8 cellular contexts compared by ENCODE assay signal in the genomic region with DNA sequence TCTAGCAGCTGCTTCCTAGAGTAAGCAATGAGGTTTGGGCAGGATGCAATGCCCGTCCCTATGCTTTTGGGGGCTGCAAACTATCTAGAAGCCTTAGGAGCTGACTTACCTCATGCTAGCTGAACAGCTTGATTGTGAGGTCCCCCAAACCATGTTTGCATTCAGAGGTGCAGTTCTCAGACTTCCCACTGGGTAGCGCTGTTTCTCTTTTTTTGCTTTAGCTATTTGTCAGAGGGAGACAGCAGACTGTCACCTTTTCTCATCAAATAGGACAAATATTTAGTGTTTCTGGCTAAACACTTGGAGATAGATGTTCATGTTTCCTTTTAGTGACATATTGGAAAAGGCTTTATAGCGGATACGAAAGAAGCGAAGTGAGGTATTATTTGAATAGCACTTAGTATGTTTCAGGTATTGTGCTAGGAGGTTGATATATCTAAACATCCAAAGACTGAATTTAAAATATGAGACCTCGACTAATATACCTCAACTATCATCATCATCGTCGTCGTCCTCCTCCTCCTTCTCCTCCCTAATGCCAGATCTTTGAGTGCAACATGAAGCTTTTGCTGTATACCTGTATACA. TPM values are rescaled to one million over a fixed set of nuclear protein-coding genes. Genes with fewer than 3 reads are reported as not detected.
A peak's percentile ranks its signal among the peaks of the same experiment; 100 is the strongest.
DNase-seq lines count a peak whose midpoint lies in the region; ATAC-seq and TF ChIP-seq lines count a peak whose summit lies in the region.

No MANE protein-coding gene starts in this region.

- peaks cover 40% of the 10 kb centered on the region for H3K4me1 Mint-ChIP-seq in activated B cell treated with CpG ODN at 0.5 μM for 24 hours
- H3K4me1 Mint-ChIP-seq in central memory CD8-positive, alpha-beta T cell: no peaks in the 10 kb centered on the region

- POLR2A ChIA-PET in activated B cell treated with CpG ODN at 0.5 μM for 24 hours (lab: Charles Lee): interaction anchor here (1.0 to 1.4 kb wide), 3 partner anchors 18 to 196 kb away, joined by 3 to 5 read pairs (median 3); a partner anchor contains a TSS

- H3K36me3 Mint-ChIP-seq in activated B cell treated with CpG ODN at 0.5 μM for 24 hours (ENCODE audit: low read depth): no peaks in the 10 kb centered on the region
- H3K36me3 Mint-ChIP-seq in central memory CD8-positive, alpha-beta T cell (ENCODE audit: insufficient read depth): no peaks in the 10 kb centered on the region

- H3K27ac Mint-ChIP-seq in activated B cell treated with CpG ODN at 0.5 μM for 24 hours: no peak overlapping the region
- no peak overlapping the region for H3K27ac Mint-ChIP-seq in central memory CD8-positive, alpha-beta T cell (ENCODE audit: low read depth)

- H3K4me3 Mint-ChIP-seq in activated B cell treated with CpG ODN at 0.5 μM for 24 hours: no peak overlapping the region
- H3K4me3 Mint-ChIP-seq in central memory CD8-positive, alpha-beta T cell: no peak overlapping the region

- CTCF ChIA-PET in activated B cell treated with CpG ODN at 0.5 μM for 24 hours (lab: Charles Lee): interaction anchor here (0.6 to 3.7 kb wide), 24 partner anchors 8 to 961 kb away, joined by 3 to 58 read pairs (median 4); a partner anchor contains a TSS

- intact Hi-C loops in activated B cell treated with CpG ODN at 0.5 μM for 24 hours (cut with micrococcal nuclease): loop anchor here (1.0 to 10.0 kb wide), 7 partner anchors 18 to 1033 kb away; a partner anchor contains a TSS

- H3K9me3 Mint-ChIP-seq in activated B cell treated with CpG ODN at 0.5 μM for 24 hours: no peaks in the 10 kb centered on the region
- H3K9me3 Mint-ChIP-seq in central memory CD8-positive, alpha-beta T cell: no peaks in the 10 kb centered on the region

- peak; percentile 64 for DNase-seq in AG08395 (ENCODE audit: low spot score)
- peak; percentile 21 for DNase-seq in NCI-H2107 treated with DMSO at 0.1 percent for 48 hours (lab: John Stamatoyannopoulos, UW; ENCODE audit: unreplicated experiment)
- DNase-seq in activated B cell treated with CpG ODN at 0.5 μM for 24 hours: peak; percentile 51
- peak; percentile 67 to 74 for DNase-seq in central memory CD8-positive, alpha-beta T cell (ENCODE audit: low spot score in 2 of 2)
- DNase-seq in left lobe of liver (ENCODE audit: low spot score): peak; percentile 67
- peak; percentile 62 to 74 (median 67) for DNase-seq in stimulated activated CD4-positive, alpha-beta T cell treated with anti-CD3 and anti-CD28 coated beads, TNF-alpha, amount 100 ng/mL, for 24 hours (ENCODE audit: low read depth in 3 of 3)

- TF ChIP-seq CTCF in activated B cell treated with CpG ODN at 0.5 μM for 24 hours (IDR thresholded peaks at IDR 0.05): peak; percentile 77

- ATAC-seq in GM18520 (IDR thresholded peaks at IDR 0.05; ENCODE audit: unreplicated experiment): peak; percentile 71
- peak; percentile 80 for ATAC-seq in HG03060 (IDR thresholded peaks at IDR 0.05; ENCODE audit: low read depth, unreplicated experiment)
- ATAC-seq in activated B cell treated with CpG ODN at 0.5 μM for 24 hours (ENCODE audit: low read depth): peak; percentile 85
- peak; percentile 49 for ATAC-seq in central memory CD8-positive, alpha-beta T cell (replicated peaks; ENCODE audit: extremely low read depth, poor library complexity, severe bottlenecking)
- peak; percentile 96 for ATAC-seq in left lobe of liver

- no peaks in the 10 kb centered on the region for H3K27me3 Mint-ChIP-seq in activated B cell treated with CpG ODN at 0.5 μM for 24 hours
- H3K27me3 Mint-ChIP-seq in central memory CD8-positive, alpha-beta T cell: peaks cover 29% of the 10 kb centered on the region

RNA-seq across cellular contexts. Expression of a gene that starts 18.7 kb away (rescaled TPM):
- total RNA-seq in activated B cell treated with CpG ODN at 0.5 μM for 24 hours (17.0 and 19.3 TPM in 2 replicates), left lobe of liver (26.5 TPM)

Comparison
In these comparisons a context has a peak if more than half of its experiments do, and no peak if none do; other contexts are left out.
1. Peak in every context shown above with its lines: DNase-seq and ATAC-seq.